ENCODE assay signal across 1 cellular context in genomic region chr21:45335761-45336534, GRCh38.
TF ChIP-seq lines count a peak whose summit lies in the region.

No MANE protein-coding gene starts in this region.

TF ChIP-seq in H1, 55 proteins besides CTCF, POLR2A, EP300 and RAD21:
- TF ChIP-seq KDM4A (IDR thresholded peaks at IDR 0.05; ENCODE audit: low read depth, low read length, severe bottlenecking) (no peak), BRCA1 (IDR thresholded peaks at IDR 0.05; ENCODE audit: low read depth, low read length) (no peak), SIRT6 (IDR thresholded peaks at IDR 0.05; ENCODE audit: low read length) (no peak), CEBPB (IDR thresholded peaks at IDR 0.05; ENCODE audit: low read depth, low read length) (no peak), SP1 (IDR thresholded peaks at IDR 0.05; ENCODE audit: low read depth, low read length) (no peak), MAX (IDR thresholded peaks at IDR 0.05) (no peak), SRF (IDR thresholded peaks at IDR 0.05; ENCODE audit: low read depth, low read length) (no peak), BCL11A (IDR thresholded peaks at IDR 0.05; ENCODE audit: low read depth in 2 of 2, low read length in 2 of 2) (no peak), CBX5 (IDR thresholded peaks at IDR 0.05; ENCODE audit: low read depth, low read length) (no peak), HDAC2 (IDR thresholded peaks at IDR 0.05; ENCODE audit: borderline replicate concordance in 1 of 2, low read depth in 2 of 2, low read length in 2 of 2) (no peak), ATF3 (IDR thresholded peaks at IDR 0.05; ENCODE audit: insufficient read depth, low read depth, low read length) (no peak), SP4 (IDR thresholded peaks at IDR 0.05; ENCODE audit: low read length) (no peak), HDAC6 (IDR thresholded peaks at IDR 0.05; ENCODE audit: low read depth, low read length) (no peak)
